ENCODE assay signal across 11 cellular contexts in genomic region chr15:79035111-79035601, GRCh38. TPM values are rescaled to one million over a fixed set of nuclear protein-coding genes. Genes with fewer than 3 reads are reported as not detected.
DNase-seq lines count a peak whose midpoint lies in the region; ATAC-seq and TF ChIP-seq lines count a peak whose summit lies in the region.
"Had no signal": no experiment of that assay in that cellular context is flagged by ENCODE, and none has a peak within 500 bp of the region (broad histone marks: within the 10 kb centered on the region; RNA-seq: fewer than 3 reads in every experiment).

No MANE protein-coding gene starts in this region.

- H3K9me3 ChIP-seq in endodermal cell (ENCODE audit: control insufficient read depth, low read length) (peaks cover 10% of the 10 kb centered on the region), vagina (no peaks in the 10 kb centered on the region)

- H3K27ac ChIP-seq in endodermal cell (ENCODE audit: low read depth, low read length) (no peak overlapping the region), vagina (no peak overlapping the region)
- H3K27ac ChIP-seq: esophagus muscularis mucosa had no signal

- TF ChIP-seq POLR2A in vagina (IDR thresholded peaks at IDR 0.05) = no peak

- H3K9ac ChIP-seq in endodermal cell (ENCODE audit: extremely low read depth, low read length, poor library complexity, severe bottlenecking) = no peak overlapping the region

- H3K36me3 Mint-ChIP-seq in endodermal cell (ENCODE audit: low read depth) = no peaks in the 10 kb centered on the region
- H3K36me3 Mint-ChIP-seq in stimulated activated memory B cell treated with anti-CD40 and anti-IgM and Interleukin-4, amounts not matched to agents 10 μg/mL and 1 μg/mL and 100 μg/mL, for 72 hours = no peaks in the 10 kb centered on the region
- H3K36me3 Mint-ChIP-seq: activated naive CD4-positive, alpha-beta T cell treated with anti-CD3 and anti-CD28 coated beads, Interleukin-2, amount 50 U/mL, for 24 hours had no signal

- DNase-seq in endodermal cell (peak; percentile 77), vagina (ENCODE audit: extremely low spot score in 2 of 2) (no peak), OCI-M2 (lab: John Stamatoyannopoulos, UW; ENCODE audit: unreplicated experiment) (no peak)
- DNase-seq: NCI-H510A had no signal

- H3K9me3 Mint-ChIP-seq in endodermal cell = peaks cover 7% of the 10 kb centered on the region
- peaks cover 2% of the 10 kb centered on the region for H3K9me3 Mint-ChIP-seq in stimulated activated memory B cell treated with anti-CD40 and anti-IgM and Interleukin-4, amounts not matched to agents 10 μg/mL and 1 μg/mL and 100 μg/mL, for 72 hours
- H3K9me3 Mint-ChIP-seq: activated naive CD4-positive, alpha-beta T cell treated with anti-CD3 and anti-CD28 coated beads, Interleukin-2, amount 50 U/mL, for 24 hours had no signal

- peaks cover 7% of the 10 kb centered on the region for H3K27me3 Mint-ChIP-seq in endodermal cell (ENCODE audit: insufficient read depth)
- H3K27me3 Mint-ChIP-seq in stimulated activated memory B cell treated with anti-CD40 and anti-IgM and Interleukin-4, amounts not matched to agents 10 μg/mL and 1 μg/mL and 100 μg/mL, for 72 hours = peaks cover 10% of the 10 kb centered on the region

- TF ChIP-seq CTCF in endodermal cell (conservative IDR thresholded peaks at IDR 0.05) (peak; percentile 57), vagina (IDR thresholded peaks at IDR 0.05) (no peak)

- intact Hi-C loops in vagina (cut with DNase I) = no loop called here

- peaks cover 14% of the 10 kb centered on the region for H3K4me1 Mint-ChIP-seq in endodermal cell
- H3K4me1 Mint-ChIP-seq in stimulated activated memory B cell treated with anti-CD40 and anti-IgM and Interleukin-4, amounts not matched to agents 10 μg/mL and 1 μg/mL and 100 μg/mL, for 72 hours = peaks cover 6% of the 10 kb centered on the region
- H3K4me1 Mint-ChIP-seq: activated naive CD4-positive, alpha-beta T cell treated with anti-CD3 and anti-CD28 coated beads, Interleukin-2, amount 50 U/mL, for 24 hours had no signal

- WGBS in endodermal cell (ENCODE audit: insufficient coverage in 1 of 2, insufficient read length in 1 of 2), 2 experiments = 75 to 78% methylated on average over 9 to 11 of the region's 11 CpGs

- no peak overlapping the region for H3K4me3 Mint-ChIP-seq in endodermal cell
- no peak overlapping the region for H3K4me3 Mint-ChIP-seq in stimulated activated memory B cell treated with anti-CD40 and anti-IgM and Interleukin-4, amounts not matched to agents 10 μg/mL and 1 μg/mL and 100 μg/mL, for 72 hours
- H3K4me3 Mint-ChIP-seq: activated naive CD4-positive, alpha-beta T cell treated with anti-CD3 and anti-CD28 coated beads, Interleukin-2, amount 50 U/mL, for 24 hours had no signal

- H3K4me1 ChIP-seq in endodermal cell (ENCODE audit: control insufficient read depth, insufficient read depth, low read length) (no peaks in the 10 kb centered on the region), vagina (no peaks in the 10 kb centered on the region)
- H3K4me1 ChIP-seq: esophagus muscularis mucosa had no signal

- H3K27me3 ChIP-seq in endodermal cell (ENCODE audit: control insufficient read depth, insufficient read depth, low read length, poor library complexity, severe bottlenecking) (no peaks in the 10 kb centered on the region), vagina (no peaks in the 10 kb centered on the region)

- ATAC-seq in GM19023 (IDR thresholded peaks at IDR 0.05; ENCODE audit: unreplicated experiment) (peak; percentile 64), HG03439 (IDR thresholded peaks at IDR 0.05; ENCODE audit: unreplicated experiment) (peak; percentile 54), HG03469 (IDR thresholded peaks at IDR 0.05; ENCODE audit: unreplicated experiment) (no peak)
- peak; percentile 51 for ATAC-seq in stimulated activated memory B cell treated with anti-CD40 and anti-IgM and Interleukin-4, amounts not matched to agents 10 μg/mL and 1 μg/mL and 100 μg/mL, for 72 hours

- peak overlapping the region; percentile 21 for H3K27ac Mint-ChIP-seq in endodermal cell
- H3K27ac Mint-ChIP-seq in stimulated activated memory B cell treated with anti-CD40 and anti-IgM and Interleukin-4, amounts not matched to agents 10 μg/mL and 1 μg/mL and 100 μg/mL, for 72 hours = no peak overlapping the region
- H3K27ac Mint-ChIP-seq: activated naive CD4-positive, alpha-beta T cell treated with anti-CD3 and anti-CD28 coated beads, Interleukin-2, amount 50 U/mL, for 24 hours had no signal

- H3K36me3 ChIP-seq in endodermal cell (ENCODE audit: control insufficient read depth, insufficient read depth, low read length) (no peaks in the 10 kb centered on the region), vagina (no peaks in the 10 kb centered on the region)
- H3K36me3 ChIP-seq: esophagus muscularis mucosa had no signal

- H3K4me3 ChIP-seq in endodermal cell (ENCODE audit: low read length) (no peak overlapping the region), vagina (no peak overlapping the region)
- H3K4me3 ChIP-seq: esophagus muscularis mucosa had no signal

RNA-seq across cellular contexts. Expression of gene RASGRF1, which starts 55.4 kb away (rescaled TPM):
- under 1 TPM in 1 of 2 donors, not detected in 1; 0.20 TPM for total RNA-seq in endodermal cell
- polyA plus RNA-seq in endodermal cell (2013, experiment 1 of 2) = 0.07 TPM
- polyA plus RNA-seq in endodermal cell (2013, experiment 2 of 2) = not detected
- not detected for total RNA-seq in vagina
- total RNA-seq: mesenteric fat pad had no signal
